Comparison of ENCODE assay signal across 8 cellular contexts in genomic region chr16:57984443-57985203, GRCh38. TPM values are rescaled to one million over a fixed set of nuclear protein-coding genes. Genes with fewer than 3 reads are reported as not detected.
A peak's percentile ranks its signal among the peaks of the same experiment; 100 is the strongest.
DNase-seq lines count a peak whose midpoint lies in the region; ATAC-seq and TF ChIP-seq lines count a peak whose summit lies in the region.

No MANE protein-coding gene starts in this region.

- H3K9me3 Mint-ChIP-seq in CD14-positive monocyte (peaks cover 0 to 19% (median 2%) of the 10 kb centered on the region in 7 donors), neural crest cell (no peaks in the 10 kb centered on the region)
- H3K9me3 Mint-ChIP-seq in activated T-helper 17 cell treated with anti-CD3 and anti-CD28 coated beads, Interleukin-2, amount 50 U/mL, for 72 hours, result no peaks in the 10 kb centered on the region
- no peaks in the 10 kb centered on the region for H3K9me3 Mint-ChIP-seq in stimulated activated naive CD8-positive, alpha-beta T cell treated with anti-CD3 and anti-CD28 coated beads, Interleukin-15, Interleukin-2, amounts not matched to agents 100 ng/mL and 50 ng/mL, for 24 hours

- peak overlapping the region in 3 of 7 donors; percentile 13 to 55 (median 30) for H3K27ac Mint-ChIP-seq in CD14-positive monocyte
- peak overlapping the region; percentile 83 for H3K27ac Mint-ChIP-seq in activated T-helper 17 cell treated with anti-CD3 and anti-CD28 coated beads, Interleukin-2, amount 50 U/mL, for 72 hours
- peak overlapping the region; percentile 50 for H3K27ac Mint-ChIP-seq in neural crest cell (ENCODE audit: unreplicated experiment)
- no peak overlapping the region for H3K27ac Mint-ChIP-seq in stimulated activated naive CD8-positive, alpha-beta T cell treated with anti-CD3 and anti-CD28 coated beads, Interleukin-15, Interleukin-2, amounts not matched to agents 100 ng/mL and 50 ng/mL, for 24 hours

- peak; percentile 73 for ATAC-seq in GM21737 (IDR thresholded peaks at IDR 0.05; ENCODE audit: unreplicated experiment)
- ATAC-seq in activated T-helper 17 cell treated with anti-CD3 and anti-CD28 coated beads, Interleukin-2, amount 50 U/mL, for 72 hours (replicated peaks), result peak; percentile 98
- ATAC-seq in HG03457 (IDR thresholded peaks at IDR 0.05; ENCODE audit: unreplicated experiment), result no peak

- peak; percentile 81 for DNase-seq in CD14-positive monocyte (ENCODE audit: low spot score)
- peak; percentile 88 for DNase-seq in NCI-H69 (lab: John Stamatoyannopoulos, UW)
- peak; percentile 91 for DNase-seq in fibroblast of villous mesenchyme (ENCODE audit: low read depth)
- peak; percentile 96 for DNase-seq in neural crest cell (ENCODE audit: low read depth, low spot score)

- peak overlapping the region; percentile 84 to 92 for H3K4me3 Mint-ChIP-seq in CD14-positive monocyte
- H3K4me3 Mint-ChIP-seq in activated T-helper 17 cell treated with anti-CD3 and anti-CD28 coated beads, Interleukin-2, amount 50 U/mL, for 72 hours, result peak overlapping the region; percentile 84
- peak overlapping the region; percentile 92 for H3K4me3 Mint-ChIP-seq in neural crest cell
- H3K4me3 Mint-ChIP-seq in stimulated activated naive CD8-positive, alpha-beta T cell treated with anti-CD3 and anti-CD28 coated beads, Interleukin-15, Interleukin-2, amounts not matched to agents 100 ng/mL and 50 ng/mL, for 24 hours, result peak overlapping the region; percentile 83

- H3K36me3 Mint-ChIP-seq in CD14-positive monocyte (peaks cover 0 to 2% of the 10 kb centered on the region in 2 donors), neural crest cell (ENCODE audit: low read depth) (no peaks in the 10 kb centered on the region)
- H3K36me3 Mint-ChIP-seq in activated T-helper 17 cell treated with anti-CD3 and anti-CD28 coated beads, Interleukin-2, amount 50 U/mL, for 72 hours (ENCODE audit: low read depth), result no peaks in the 10 kb centered on the region
- H3K36me3 Mint-ChIP-seq in stimulated activated naive CD8-positive, alpha-beta T cell treated with anti-CD3 and anti-CD28 coated beads, Interleukin-15, Interleukin-2, amounts not matched to agents 100 ng/mL and 50 ng/mL, for 24 hours (ENCODE audit: low read depth), result no peaks in the 10 kb centered on the region

- TF ChIP-seq CTCF in CD14-positive monocyte (IDR thresholded peaks at IDR 0.05) (no peak), fibroblast of villous mesenchyme (IDR thresholded peaks at IDR 0.05; ENCODE audit: insufficient read depth, low read depth, low read length) (no peak), neural crest cell (conservative IDR thresholded peaks at IDR 0.05) (no peak)

- H3K27me3 Mint-ChIP-seq in CD14-positive monocyte (ENCODE audit: low read depth in 3 of 3) (peaks cover 31 to 37% (median 36%) of the 10 kb centered on the region in 3 donors), neural crest cell (ENCODE audit: low read depth) (peaks cover 54% of the 10 kb centered on the region)
- no peaks in the 10 kb centered on the region for H3K27me3 Mint-ChIP-seq in activated T-helper 17 cell treated with anti-CD3 and anti-CD28 coated beads, Interleukin-2, amount 50 U/mL, for 72 hours
- H3K27me3 Mint-ChIP-seq in stimulated activated naive CD8-positive, alpha-beta T cell treated with anti-CD3 and anti-CD28 coated beads, Interleukin-15, Interleukin-2, amounts not matched to agents 100 ng/mL and 50 ng/mL, for 24 hours, result peaks cover 4% of the 10 kb centered on the region

- H3K4me3 ChIP-seq in fibroblast of villous mesenchyme (ENCODE audit: low read depth, low read length), result peak overlapping the region; percentile 81

- H3K4me1 Mint-ChIP-seq in CD14-positive monocyte (peaks cover 11% of the 10 kb centered on the region), neural crest cell (peaks cover 8% of the 10 kb centered on the region)
- H3K4me1 Mint-ChIP-seq in activated T-helper 17 cell treated with anti-CD3 and anti-CD28 coated beads, Interleukin-2, amount 50 U/mL, for 72 hours, result no peaks in the 10 kb centered on the region
- H3K4me1 Mint-ChIP-seq in stimulated activated naive CD8-positive, alpha-beta T cell treated with anti-CD3 and anti-CD28 coated beads, Interleukin-15, Interleukin-2, amounts not matched to agents 100 ng/mL and 50 ng/mL, for 24 hours (ENCODE audit: low read depth), result peaks cover 9% of the 10 kb centered on the region

- intact Hi-C loops in CD14-positive monocyte (cut with micrococcal nuclease), result loop anchor here in 1 of 2 donors (2.0 kb wide), 1 partner anchor 14 kb away; no protein-coding TSS in a partner anchor

RNA-seq across cellular contexts. Expression of gene CNGB1, which starts 13.7 kb away (rescaled TPM):
- not detected for polyA plus RNA-seq in CD14-positive monocyte
- total RNA-seq in activated T-helper 17 cell treated with anti-CD3 and anti-CD28 coated beads, Interleukin-2, amount 50 U/mL, for 72 hours, result not detected
- not detected in 2 replicates for total RNA-seq in fibroblast of villous mesenchyme
- 0.21 and 0.57 TPM in 2 replicates for total RNA-seq in neural crest cell

RNA-seq across cellular contexts. Expression of gene ZNF319, which starts 15.8 kb away (rescaled TPM):
- polyA plus RNA-seq in CD14-positive monocyte, result 1 to 10 TPM; 1.9 to 4.7 TPM
- total RNA-seq in activated T-helper 17 cell treated with anti-CD3 and anti-CD28 coated beads, Interleukin-2, amount 50 U/mL, for 72 hours, result 1 to 10 TPM; 3.9 to 5.5 TPM
- total RNA-seq in fibroblast of villous mesenchyme, result 5.5 and 6.0 TPM in 2 replicates
- 13.9 and 15.5 TPM in 2 replicates for total RNA-seq in neural crest cell

RNA-seq across cellular contexts. Expression of gene USB1, which starts 16.6 kb away (rescaled TPM):
- polyA plus RNA-seq in CD14-positive monocyte, result 10 to 100 TPM; 25.7 to 44.4 TPM
- 10 to 100 TPM; 33.7 to 56.6 TPM for total RNA-seq in activated T-helper 17 cell treated with anti-CD3 and anti-CD28 coated beads, Interleukin-2, amount 50 U/mL, for 72 hours
- 24.5 and 32.4 TPM in 2 replicates for total RNA-seq in fibroblast of villous mesenchyme
- 74.8 and 77.5 TPM in 2 replicates for total RNA-seq in neural crest cell

RNA-seq across cellular contexts. Expression of gene MMP15, which starts 40.9 kb away (rescaled TPM):
- not detected for polyA plus RNA-seq in CD14-positive monocyte
- total RNA-seq in activated T-helper 17 cell treated with anti-CD3 and anti-CD28 coated beads, Interleukin-2, amount 50 U/mL, for 72 hours, result under 1 TPM; 0.19 to 0.29 TPM
- total RNA-seq in fibroblast of villous mesenchyme (2.6 and 2.9 TPM in 2 replicates), neural crest cell (36.6 and 38.9 TPM in 2 replicates)
